24 cellular contexts compared by ENCODE assay signal in the genomic region with DNA sequence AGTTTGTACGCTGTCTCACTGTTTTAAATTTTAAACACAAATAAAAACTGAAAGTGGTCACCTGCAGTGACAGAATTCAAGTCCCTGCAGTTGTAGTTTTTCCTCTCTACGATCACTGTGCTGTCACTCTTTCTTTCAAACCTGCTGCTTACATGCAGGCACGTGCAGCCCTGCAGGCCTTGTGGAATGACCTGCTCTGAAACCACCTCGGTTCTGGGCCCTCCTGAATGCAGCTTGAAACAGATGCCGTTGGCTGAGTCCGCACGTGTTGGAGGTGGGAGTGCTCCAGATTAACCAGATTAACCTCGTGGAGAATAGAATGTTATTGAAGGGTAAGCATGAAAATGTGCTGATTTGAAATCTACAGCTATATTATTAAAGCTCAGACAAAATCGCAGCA.
DNase-seq lines count a peak whose midpoint lies in the region; ATAC-seq and TF ChIP-seq lines count a peak whose summit lies in the region.
"Had no signal": no experiment of that assay in that cellular context is flagged by ENCODE, and none has a peak within 500 bp of the region (broad histone marks: within the 10 kb centered on the region; RNA-seq: fewer than 3 reads in every experiment).

No MANE protein-coding gene starts in this region.

- ATAC-seq in GM21367 (IDR thresholded peaks at IDR 0.05; ENCODE audit: unreplicated experiment) = no peak
- ATAC-seq: A549, HCT116 had no signal

- no peaks in the 10 kb centered on the region for H3K9me3 Mint-ChIP-seq in activated naive CD4-positive, alpha-beta T cell treated with anti-CD3 and anti-CD28 coated beads, Interleukin-2, amount 10 ng/mL, durations not matched to agents 7 days and 5 days
- H3K9me3 Mint-ChIP-seq in glutamatergic neuron (ENCODE audit: unreplicated experiment) (peaks cover 2% of the 10 kb centered on the region), MCF 10A (ENCODE audit: unreplicated experiment) (no peaks in the 10 kb centered on the region)
- H3K9me3 Mint-ChIP-seq: CD4-positive, alpha-beta T cell; CD8-positive, alpha-beta memory T cell; H9 had no signal

- intact Hi-C loops in MCF 10A (cut with micrococcal nuclease) = no loop called here

- no peaks in the 10 kb centered on the region for H3K27me3 ChIP-seq in WERI-Rb-1 (ENCODE audit: insufficient read depth, low read depth, severe bottlenecking)
- H3K27me3 ChIP-seq: BE2C; BLaER1 treated with 17β-estradiol and CSF1 and Interleukin-3, amounts not matched to agents 10 nM and 100 nM had no signal

- H3K4me1 Mint-ChIP-seq in activated naive CD4-positive, alpha-beta T cell treated with anti-CD3 and anti-CD28 coated beads, Interleukin-2, amount 10 ng/mL, durations not matched to agents 7 days and 5 days = peaks cover 19% of the 10 kb centered on the region
- H3K4me1 Mint-ChIP-seq in glutamatergic neuron (ENCODE audit: low read depth, unreplicated experiment) = peaks cover 14% of the 10 kb centered on the region
- no peaks in the 10 kb centered on the region for H3K4me1 Mint-ChIP-seq in MCF 10A (ENCODE audit: insufficient read depth, unreplicated experiment)
- H3K4me1 Mint-ChIP-seq: CD14-positive monocyte had no signal

- H3K27ac ChIP-seq in WERI-Rb-1 = no peak overlapping the region
- H3K27ac ChIP-seq: A549; BLaER1 treated with 17β-estradiol and CSF1 and Interleukin-3, amounts not matched to agents 10 nM and 100 nM; GM23248 had no signal

- H3K27me3 Mint-ChIP-seq in activated naive CD4-positive, alpha-beta T cell treated with anti-CD3 and anti-CD28 coated beads, Interleukin-2, amount 10 ng/mL, durations not matched to agents 7 days and 5 days = peaks cover 52% of the 10 kb centered on the region
- H3K27me3 Mint-ChIP-seq in glutamatergic neuron (ENCODE audit: unreplicated experiment) = peaks cover 2% of the 10 kb centered on the region
- H3K27me3 Mint-ChIP-seq in MCF 10A (ENCODE audit: insufficient read depth, unreplicated experiment) = no peaks in the 10 kb centered on the region

- no peak overlapping the region for H3K4me3 ChIP-seq in WERI-Rb-1 (ENCODE audit: low read depth, low read length)
- H3K4me3 ChIP-seq: A549; BLaER1 treated with 17β-estradiol and CSF1 and Interleukin-3, amounts not matched to agents 10 nM and 100 nM; GM23248 had no signal

- no TSS peak for BruUV-seq in MCF 10A (replicated peaks; lab: Mats Ljungman, UMichigan)

- H3K36me3 ChIP-seq in WERI-Rb-1 = no peaks in the 10 kb centered on the region
- H3K36me3 ChIP-seq: BE2C; BLaER1 treated with 17β-estradiol and CSF1 and Interleukin-3, amounts not matched to agents 10 nM and 100 nM had no signal

- H3K9me3 ChIP-seq in WERI-Rb-1 (ENCODE audit: severe bottlenecking) = no peaks in the 10 kb centered on the region
- H3K9me3 ChIP-seq: A549; BE2C; BLaER1 treated with 17β-estradiol and CSF1 and Interleukin-3, amounts not matched to agents 10 nM and 100 nM had no signal

- H3K4me3 Mint-ChIP-seq in activated naive CD4-positive, alpha-beta T cell treated with anti-CD3 and anti-CD28 coated beads, Interleukin-2, amount 10 ng/mL, durations not matched to agents 7 days and 5 days = no peak overlapping the region
- H3K4me3 Mint-ChIP-seq in glutamatergic neuron (ENCODE audit: unreplicated experiment) = no peak overlapping the region
- H3K4me3 Mint-ChIP-seq in MCF 10A (ENCODE audit: unreplicated experiment) = no peak overlapping the region
- H3K4me3 Mint-ChIP-seq: CD14-positive monocyte; CD4-positive, alpha-beta T cell; H9 had no signal

- POLR2A ChIA-PET in MCF 10A (lab: Yijun Ruan, JAX) = no interaction called here

- CTCF ChIA-PET in activated naive CD4-positive, alpha-beta T cell treated with anti-CD3 and anti-CD28 coated beads, Interleukin-2, amount 10 ng/mL, durations not matched to agents 7 days and 5 days (lab: Charles Lee) = no interaction called here
- CTCF ChIA-PET in MCF 10A (lab: Yijun Ruan, JAX) = interaction anchor here (0.6 kb wide), 1 partner anchor 10 kb away, joined by 3 read pairs; no protein-coding TSS in a partner anchor

- DNase-seq in activated naive CD4-positive, alpha-beta T cell treated with anti-CD3 and anti-CD28 coated beads, Interleukin-2, amount 10 ng/mL, durations not matched to agents 7 days and 5 days = no peak
- DNase-seq in activated naive CD4-positive, alpha-beta T cell treated with anti-CD3 and anti-CD28 coated beads, Interleukin-2, amount 50 U/mL, for 16 hours = no peak
- DNase-seq in ELF-1 (ENCODE audit: low read depth, low spot score) (peak; percentile 61), WERI-Rb-1 (peak; percentile 64), glutamatergic neuron (peak; percentile 28), inferior parietal cortex (ENCODE audit: extremely low spot score) (no peak), MCF 10A (ENCODE audit: unreplicated experiment) (no peak)
- DNase-seq: 8988T; ACHN; AML-193; BE2C; CD4-positive, alpha-beta T cell; CD8-positive, alpha-beta memory T cell; DMS 273 treated with DMSO at 0.1 percent for 48 hours; DMS79; EL; GF-D8; GM23248; H9 had no signal

- TF ChIP-seq CTCF in WERI-Rb-1 (IDR thresholded peaks at IDR 0.05; ENCODE audit: low read depth, low read length) (no peak), glutamatergic neuron (IDR thresholded peaks at IDR 0.05; ENCODE audit: partially characterized antibody, unreplicated experiment) (no peak), MCF 10A (IDR thresholded peaks at IDR 0.05; ENCODE audit: unreplicated experiment) (no peak)

- H3K27ac Mint-ChIP-seq in activated naive CD4-positive, alpha-beta T cell treated with anti-CD3 and anti-CD28 coated beads, Interleukin-2, amount 10 ng/mL, durations not matched to agents 7 days and 5 days = peak overlapping the region; percentile 54
- H3K27ac Mint-ChIP-seq in glutamatergic neuron (ENCODE audit: unreplicated experiment) (no peak overlapping the region), MCF 10A (ENCODE audit: low read depth, unreplicated experiment) (no peak overlapping the region)
- H3K27ac Mint-ChIP-seq: CD14-positive monocyte; CD4-positive, alpha-beta T cell; CD8-positive, alpha-beta memory T cell had no signal

- no peaks in the 10 kb centered on the region for H3K36me3 Mint-ChIP-seq in activated naive CD4-positive, alpha-beta T cell treated with anti-CD3 and anti-CD28 coated beads, Interleukin-2, amount 10 ng/mL, durations not matched to agents 7 days and 5 days
- H3K36me3 Mint-ChIP-seq in glutamatergic neuron (ENCODE audit: unreplicated experiment) = peaks cover 2% of the 10 kb centered on the region
- H3K36me3 Mint-ChIP-seq in MCF 10A (ENCODE audit: insufficient read depth, unreplicated experiment) = no peaks in the 10 kb centered on the region
- H3K36me3 Mint-ChIP-seq: CD14-positive monocyte; CD8-positive, alpha-beta memory T cell had no signal

Comparison
In these comparisons a context has a peak if more than half of its experiments do, and no peak if none do; other contexts are left out.
1. DNase-seq: peak in ELF-1 (single experiment), WERI-Rb-1 (single experiment) and glutamatergic neuron (single experiment); none in activated naive CD4-positive, alpha-beta T cell treated with anti-CD3 and anti-CD28 coated beads, Interleukin-2, amount 10 ng/mL, durations not matched to agents 7 days and 5 days (single experiment), activated naive CD4-positive, alpha-beta T cell treated with anti-CD3 and anti-CD28 coated beads, Interleukin-2, amount 50 U/mL, for 16 hours (single experiment), inferior parietal cortex (single experiment) and MCF 10A (single experiment).